ENCODE assay signal across 9 cellular contexts in genomic region chr16:77660311-77660710, GRCh38.
DNase-seq lines count a peak whose midpoint lies in the region; ATAC-seq, FAIRE-seq and TF ChIP-seq lines count a peak whose summit lies in the region.
"Had no signal": no experiment of that assay in that cellular context is flagged by ENCODE, and none has a peak within 500 bp of the region (broad histone marks: within the 10 kb centered on the region; RNA-seq: fewer than 3 reads in every experiment).

No MANE protein-coding gene starts in this region.

- H3K9me1 ChIP-seq in endothelial cell of umbilical vein (replicated peaks; ENCODE audit: control insufficient read depth, extremely low read depth, insufficient read depth, low read length) = no peaks in the 10 kb centered on the region

- peak; percentile 35 for DNase-seq in NCI-H1092 treated with DMSO at 0.1 percent for 48 hours (lab: John Stamatoyannopoulos, UW)
- DNase-seq in NCI-H1092 (lab: John Stamatoyannopoulos, UW) = no peak
- peak; percentile 87 for DNase-seq in NCI-H82 (lab: John Stamatoyannopoulos, UW)
- peak; percentile 81 for DNase-seq in endothelial cell of umbilical vein (ENCODE audit: low read depth, low spot score)
- DNase-seq in retina = peak; percentile 70
- DNase-seq in SKM-1 treated with dmso at 0.1 percent for 144 hours (lab: John Stamatoyannopoulos, UW; ENCODE audit: unreplicated experiment) = no peak
- no peak for DNase-seq in middle frontal gyrus (ENCODE audit: extremely low spot score, low spot score)

- intact Hi-C loops in endothelial cell of umbilical vein (cut with micrococcal nuclease) = loop anchor here (1.0 kb wide), 6 partner anchors 61 to 424 kb away; no protein-coding TSS in a partner anchor

- dilution Hi-C loops in endothelial cell of umbilical vein (cut with MboI; ENCODE audit: extremely low pct_ligation_motif_present, low sequenced_read_pairs) = no loop called here

- no peaks in the 10 kb centered on the region for H3K27me3 ChIP-seq in endothelial cell of umbilical vein (ENCODE audit: control insufficient read depth in 2 of 2, insufficient read depth in 2 of 2, low read length in 2 of 2)
- H3K27me3 ChIP-seq: BLaER1 treated with 17β-estradiol and CSF1 and Interleukin-3, amounts not matched to agents 10 nM and 100 nM had no signal

- H3K9me3 ChIP-seq in endothelial cell of umbilical vein (replicated peaks; ENCODE audit: control insufficient read depth, insufficient read depth, low read length) = no peaks in the 10 kb centered on the region

- ATAC-seq in GM19463 (IDR thresholded peaks at IDR 0.05; ENCODE audit: unreplicated experiment) = no peak

- TF ChIP-seq CTCF in endothelial cell of umbilical vein (IDR thresholded peaks at IDR 0.05; ENCODE audit: extremely low read depth in 1 of 2, insufficient read depth in 1 of 2, low read depth in 1 of 2, low read length in 2 of 2) = peak; percentile 65 to 68

- H3K4me3 ChIP-seq in endothelial cell of umbilical vein (replicated peaks in 1 of 3; ENCODE audit: insufficient read depth in 1 of 3, low read depth in 1 of 3, low read length in 3 of 3) = no peak overlapping the region
- H3K4me3 ChIP-seq: BLaER1 treated with 17β-estradiol and CSF1 and Interleukin-3, amounts not matched to agents 10 nM and 100 nM had no signal

- H3K9ac ChIP-seq in endothelial cell of umbilical vein (replicated peaks; ENCODE audit: extremely low read depth, insufficient read depth, low read length) = peak overlapping the region; percentile 62
- H3K9ac ChIP-seq: BLaER1 treated with 17β-estradiol and CSF1 and Interleukin-3, amounts not matched to agents 10 nM and 100 nM had no signal

- H3K4me1 ChIP-seq in endothelial cell of umbilical vein (ENCODE audit: control insufficient read depth, extremely low read depth, insufficient read depth, low read length) = peaks cover 10% of the 10 kb centered on the region
- H3K4me1 ChIP-seq: BLaER1 treated with 17β-estradiol and CSF1 and Interleukin-3, amounts not matched to agents 10 nM and 100 nM had no signal

- peak overlapping the region; percentile 40 for H3K27ac ChIP-seq in endothelial cell of umbilical vein (ENCODE audit: insufficient read depth, low read depth, low read length)
- H3K27ac ChIP-seq: BLaER1 treated with 17β-estradiol and CSF1 and Interleukin-3, amounts not matched to agents 10 nM and 100 nM had no signal

- CTCF ChIA-PET in endothelial cell of umbilical vein (lab: Charles Lee) = interaction anchor here (0.7 to 5.4 kb wide), 27 partner anchors 11 to 439 kb away, joined by 3 to 114 read pairs (median 5); partner anchors contain the start of genes ADAMTS18 and WWOX

- POLR2A ChIA-PET in endothelial cell of umbilical vein (lab: Charles Lee) = interaction anchor here (1.7 kb wide), 1 partner anchor 75 kb away, joined by 7 read pairs; no protein-coding TSS in a partner anchor

- H3K79me2 ChIP-seq in endothelial cell of umbilical vein (ENCODE audit: control insufficient read depth, insufficient read depth, low read length) = no peaks in the 10 kb centered on the region

- no peak for TF ChIP-seq POLR2A in endothelial cell of umbilical vein (IDR thresholded peaks at IDR 0.05; ENCODE audit: low read depth, low read length)

- H3K36me3 ChIP-seq in endothelial cell of umbilical vein (ENCODE audit: control insufficient read depth in 2 of 2, extremely low read depth in 1 of 2, insufficient read depth in 2 of 2, low read length in 2 of 2) = no peaks in the 10 kb centered on the region

- FAIRE-seq in endothelial cell of umbilical vein (lab: Jason Lieb, UNC) = peak; percentile 98

- peak overlapping the region; percentile 85 for H2AFZ ChIP-seq in endothelial cell of umbilical vein (ENCODE audit: low read depth, low read length)

- no peaks in the 10 kb centered on the region for H4K20me1 ChIP-seq in endothelial cell of umbilical vein (replicated peaks; ENCODE audit: control insufficient read depth, extremely low read depth, insufficient read depth, low read length)
- H4K20me1 ChIP-seq: BLaER1 treated with 17β-estradiol and CSF1 and Interleukin-3, amounts not matched to agents 10 nM and 100 nM had no signal

- H3K4me2 ChIP-seq in endothelial cell of umbilical vein (ENCODE audit: insufficient read depth, low read length) = peak overlapping the region; percentile 50
- H3K4me2 ChIP-seq: BLaER1 treated with 17β-estradiol and CSF1 and Interleukin-3, amounts not matched to agents 10 nM and 100 nM had no signal

- BruUV-seq in endothelial cell of umbilical vein (replicated peaks; lab: Mats Ljungman, UMichigan) = no TSS peak

TF ChIP-seq in endothelial cell of umbilical vein, 7 proteins besides CTCF, POLR2A, EP300 and RAD21:
- TF ChIP-seq MAX (IDR thresholded peaks at IDR 0.05; ENCODE audit: insufficient read depth, insufficient read length) (peak; percentile 19), MYC (IDR thresholded peaks at IDR 0.05; ENCODE audit: low read depth, low read length) (no peak)

Comparison
In these comparisons a context has a peak if more than half of its experiments do, and no peak if none do; other contexts are left out.
1. DNase-seq: peak in NCI-H1092 treated with DMSO at 0.1 percent for 48 hours (single experiment), NCI-H82 (single experiment), endothelial cell of umbilical vein (single experiment) and retina (single experiment); none in NCI-H1092 (single experiment), SKM-1 treated with dmso at 0.1 percent for 144 hours (single experiment) and middle frontal gyrus (single experiment).